ENCODE assay signal across 25 cellular contexts in the genomic region with DNA sequence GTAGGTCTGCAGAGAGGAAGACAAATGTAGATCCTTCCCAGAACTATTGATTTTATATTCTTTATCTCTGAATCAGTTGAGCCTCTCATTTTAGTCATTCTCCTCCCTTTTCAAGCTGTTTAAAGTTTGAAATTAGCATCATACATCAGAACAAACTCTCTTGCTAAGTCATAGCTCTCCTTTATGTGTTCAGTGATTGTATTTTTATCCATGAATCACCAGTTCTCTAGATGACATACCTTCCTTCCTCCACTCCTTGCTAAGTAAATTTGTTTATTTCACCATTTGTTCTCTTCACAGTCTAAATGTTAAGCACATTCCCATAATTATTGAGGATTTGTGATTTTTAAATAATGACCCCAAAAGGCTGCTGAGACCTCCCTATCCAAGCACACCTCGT.
DNase-seq lines count a peak whose midpoint lies in the region; ATAC-seq and TF ChIP-seq lines count a peak whose summit lies in the region.
"Had no signal": no experiment of that assay in that cellular context is flagged by ENCODE, and none has a peak within 500 bp of the region (broad histone marks: within the 10 kb centered on the region; RNA-seq: fewer than 3 reads in every experiment).

No MANE protein-coding gene starts in this region.

- peak; percentile 48 for DNase-seq in AG08396 (ENCODE audit: low spot score)
- DNase-seq in HT1080 (ENCODE audit: low read depth): peak; percentile 62
- no peak for DNase-seq in chondrocyte (ENCODE audit: low spot score)
- peak; percentile 28 for DNase-seq in kidney tubule cell (ENCODE audit: low spot score)
- DNase-seq in GOT3 (lab: John Stamatoyannopoulos, UW): no peak
- no peak for DNase-seq in GM10248 (ENCODE audit: extremely low spot score)
- no peak for DNase-seq in right atrium auricular region (ENCODE audit: low spot score)
- DNase-seq: activated CD4-positive, alpha-beta T cell treated with anti-CD3 and anti-CD28 coated beads for 48 hours; CD4-positive, CD25-positive, alpha-beta regulatory T cell; DMS153; effector CD8-positive, alpha-beta T cell; esophagus squamous epithelium; left ventricle myocardium superior; NCI-H1092 treated with DMSO at 0.1 percent for 48 hours; NCI-H2029 treated with DMSO at 0.1 percent for 48 hours; NCI-H345; stimulated activated naive CD4-positive, alpha-beta T cell; T-helper 1 cell had no signal

- peaks cover 11% of the 10 kb centered on the region for H3K4me1 Mint-ChIP-seq in chondrocyte (ENCODE audit: low read depth)

- H3K27me3 ChIP-seq in right atrium auricular region: no peaks in the 10 kb centered on the region
- H3K27me3 ChIP-seq: ascending aorta, esophagus squamous epithelium, vagina had no signal

- H3K27ac Mint-ChIP-seq in chondrocyte (ENCODE audit: unreplicated experiment): peak overlapping the region; percentile 8
- H3K27ac Mint-ChIP-seq: activated naive CD4-positive, alpha-beta T cell treated with anti-CD3 and anti-CD28 coated beads, Interleukin-2, amount 50 U/mL, for 72 hours; CD4-positive, CD25-positive, alpha-beta regulatory T cell; progenitor cell of endocrine pancreas had no signal

- no peaks in the 10 kb centered on the region for H3K36me3 ChIP-seq in right atrium auricular region
- H3K36me3 ChIP-seq: ascending aorta, esophagus squamous epithelium, thoracic aorta, vagina had no signal

- H3K36me3 Mint-ChIP-seq in chondrocyte (ENCODE audit: low read depth): peaks cover 10% of the 10 kb centered on the region
- H3K36me3 Mint-ChIP-seq: CD4-positive, CD25-positive, alpha-beta regulatory T cell had no signal

- H3K27me3 Mint-ChIP-seq in chondrocyte (ENCODE audit: low read depth): no peaks in the 10 kb centered on the region

- TF ChIP-seq CTCF in chondrocyte (IDR thresholded peaks at IDR 0.05) (no peak), GM10248 (IDR thresholded peaks at IDR 0.05; ENCODE audit: control extremely low read depth, extremely low read depth, low read depth, missing control alignments) (no peak), right atrium auricular region (IDR thresholded peaks at IDR 0.05) (no peak)

- no peak overlapping the region for H3K4me3 Mint-ChIP-seq in chondrocyte (ENCODE audit: unreplicated experiment)
- H3K4me3 Mint-ChIP-seq: CD4-positive, CD25-positive, alpha-beta regulatory T cell had no signal

- POLR2A ChIA-PET in GM10248 (lab: Yijun Ruan, JAX): no interaction called here

- peaks cover 18% of the 10 kb centered on the region for H3K9me3 Mint-ChIP-seq in chondrocyte (ENCODE audit: low read depth)

- no peaks in the 10 kb centered on the region for H3K4me1 ChIP-seq in right atrium auricular region
- H3K4me1 ChIP-seq: ascending aorta, vagina had no signal

- H3K9me3 ChIP-seq in right atrium auricular region: peaks cover 0 to 11% of the 10 kb centered on the region in 2 donors
- H3K9me3 ChIP-seq: ascending aorta, vagina had no signal

- H3K4me3 ChIP-seq in right atrium auricular region: no peak overlapping the region
- H3K4me3 ChIP-seq: ascending aorta, esophagus squamous epithelium, skin epidermis, thoracic aorta, vagina had no signal

- CTCF ChIA-PET in GM10248 (lab: Yijun Ruan, JAX): no interaction called here

- no peak for ATAC-seq in HG02571 (IDR thresholded peaks at IDR 0.05; ENCODE audit: unreplicated experiment)
- ATAC-seq: left ventricle myocardium superior had no signal

- H3K27ac ChIP-seq in right atrium auricular region: no peak overlapping the region
- H3K27ac ChIP-seq: ascending aorta, esophagus squamous epithelium, skin epidermis, thoracic aorta, vagina had no signal

Comparison
In these comparisons a context has a peak if more than half of its experiments do, and no peak if none do; other contexts are left out.
1. DNase-seq: peak in AG08396 (single experiment), HT1080 (single experiment) and kidney tubule cell (single experiment); none in chondrocyte (single experiment), GOT3 (single experiment), GM10248 (single experiment) and right atrium auricular region (single experiment).